In genomic region chr17:40584950-40585349, GRCh38 we compare ENCODE assay signal across 9 cellular contexts. TPM values are rescaled to one million over a fixed set of nuclear protein-coding genes. Genes with fewer than 3 reads are reported as not detected.
DNase-seq lines count a peak whose midpoint lies in the region; ATAC-seq lines count a peak whose summit lies in the region.
"Not testable (repeated sequence)": the region's sequence is repeated elsewhere in the genome, so short reads cannot be mapped to it uniquely, and the experiment has no call there.
"Had no signal": no experiment of that assay in that cellular context is flagged by ENCODE, and none has a peak within 500 bp of the region (broad histone marks: within the 10 kb centered on the region; RNA-seq: fewer than 3 reads in every experiment).

No MANE protein-coding gene starts in this region.

- H3K36me3 ChIP-seq in CD4-positive, CD25-positive, alpha-beta regulatory T cell (ENCODE audit: control insufficient read depth, insufficient read depth, low read length); CD8-positive, alpha-beta memory T cell (ENCODE audit: insufficient read depth, low read length): not testable (repeated sequence)

- ATAC-seq in CD4-positive, CD25-positive, alpha-beta regulatory T cell (ENCODE audit: low read depth in 2 of 2); activated CD4-positive, alpha-beta T cell treated with anti-CD3 and anti-CD28 coated beads for 36 hours; activated naive CD8-positive, alpha-beta T cell treated with anti-CD3 and anti-CD28 coated beads, Interleukin-2, amount 10 ng/mL, durations not matched to agents 7 days and 5 days (ENCODE audit: low read depth); naive B cell (ENCODE audit: low read depth in 2 of 2); stimulated activated memory B cell treated with anti-CD40 and anti-IgM and Interleukin-4, amounts not matched to agents 10 μg/mL and 1 μg/mL and 100 μg/mL, for 72 hours: not testable (repeated sequence)

- not testable (repeated sequence) for DNase-seq in CD4-positive, CD25-positive, alpha-beta regulatory T cell; CD8-positive, alpha-beta memory T cell; activated CD4-positive, alpha-beta T cell treated with anti-CD3 and anti-CD28 coated beads for 36 hours; activated naive CD4-positive, alpha-beta T cell treated with anti-CD3 and anti-CD28 coated beads, Interleukin-2, amount 10 ng/mL, durations not matched to agents 7 days and 5 days; activated naive CD8-positive, alpha-beta T cell treated with anti-CD3 and anti-CD28 coated beads, Interleukin-2, amount 10 ng/mL, durations not matched to agents 7 days and 5 days; naive B cell

- H3K4me3 Mint-ChIP-seq in CD4-positive, CD25-positive, alpha-beta regulatory T cell = peak overlapping the region in 3 of 4 donors; percentile 11 to 29 (median 11)
- H3K4me3 Mint-ChIP-seq in CD8-positive, alpha-beta memory T cell; activated CD4-positive, alpha-beta T cell treated with anti-CD3 and anti-CD28 coated beads for 36 hours; activated naive CD4-positive, alpha-beta T cell treated with anti-CD3 and anti-CD28 coated beads, Interleukin-2, amount 10 ng/mL, durations not matched to agents 7 days and 5 days; activated naive CD8-positive, alpha-beta T cell treated with anti-CD3 and anti-CD28 coated beads, Interleukin-2, amount 10 ng/mL, durations not matched to agents 7 days and 5 days; stimulated activated memory B cell treated with anti-CD40 and anti-IgM and Interleukin-4, amounts not matched to agents 10 μg/mL and 1 μg/mL and 100 μg/mL, for 72 hours: not testable (repeated sequence)
- peak overlapping the region in 4 of 8 donors; percentile 10 to 71 (median 67) for H3K4me3 Mint-ChIP-seq in naive B cell

- H3K27me3 Mint-ChIP-seq in CD4-positive, CD25-positive, alpha-beta regulatory T cell; CD8-positive, alpha-beta memory T cell; activated CD4-positive, alpha-beta T cell treated with anti-CD3 and anti-CD28 coated beads for 36 hours; activated naive CD4-positive, alpha-beta T cell treated with anti-CD3 and anti-CD28 coated beads, Interleukin-2, amount 10 ng/mL, durations not matched to agents 7 days and 5 days; activated naive CD8-positive, alpha-beta T cell treated with anti-CD3 and anti-CD28 coated beads, Interleukin-2, amount 10 ng/mL, durations not matched to agents 7 days and 5 days; naive B cell; stimulated activated memory B cell treated with anti-CD40 and anti-IgM and Interleukin-4, amounts not matched to agents 10 μg/mL and 1 μg/mL and 100 μg/mL, for 72 hours: not testable (repeated sequence)

- POLR2A ChIA-PET in CD8-positive, alpha-beta memory T cell (lab: Charles Lee); activated CD4-positive, alpha-beta T cell treated with anti-CD3 and anti-CD28 coated beads for 36 hours (lab: Charles Lee): not testable (repeated sequence)
- POLR2A ChIA-PET in activated naive CD8-positive, alpha-beta T cell treated with anti-CD3 and anti-CD28 coated beads, Interleukin-2, amount 10 ng/mL, durations not matched to agents 7 days and 5 days (lab: Charles Lee) = interaction anchor here (1.5 to 6.5 kb wide), 2 partner anchors 20 to 21 kb away, joined by 3 to 42 read pairs; partner anchors contain the start of gene CCR7

- intact Hi-C loops in activated CD4-positive, alpha-beta T cell treated with anti-CD3 and anti-CD28 coated beads for 36 hours (cut with DNase I, micrococcal nuclease) = not testable (repeated sequence)

- H3K4me3 ChIP-seq in CD4-positive, CD25-positive, alpha-beta regulatory T cell (ENCODE audit: low read depth, low read length); CD8-positive, alpha-beta memory T cell (ENCODE audit: low read length): not testable (repeated sequence)

- H3K27ac Mint-ChIP-seq in CD4-positive, CD25-positive, alpha-beta regulatory T cell = peak overlapping the region; percentile 33 to 84 (median 47)
- H3K27ac Mint-ChIP-seq in CD8-positive, alpha-beta memory T cell = peak overlapping the region in 6 of 8 donors; percentile 6 to 66 (median 42)
- peak overlapping the region; percentile 6 for H3K27ac Mint-ChIP-seq in activated CD4-positive, alpha-beta T cell treated with anti-CD3 and anti-CD28 coated beads for 36 hours
- H3K27ac Mint-ChIP-seq in activated naive CD4-positive, alpha-beta T cell treated with anti-CD3 and anti-CD28 coated beads, Interleukin-2, amount 10 ng/mL, durations not matched to agents 7 days and 5 days = peak overlapping the region; percentile 12
- H3K27ac Mint-ChIP-seq in activated naive CD8-positive, alpha-beta T cell treated with anti-CD3 and anti-CD28 coated beads, Interleukin-2, amount 10 ng/mL, durations not matched to agents 7 days and 5 days = peak overlapping the region; percentile 26
- peak overlapping the region; percentile 67 to 95 (median 88) for H3K27ac Mint-ChIP-seq in naive B cell
- peak overlapping the region; percentile 86 for H3K27ac Mint-ChIP-seq in stimulated activated memory B cell treated with anti-CD40 and anti-IgM and Interleukin-4, amounts not matched to agents 10 μg/mL and 1 μg/mL and 100 μg/mL, for 72 hours

- H3K9me3 Mint-ChIP-seq in CD4-positive, CD25-positive, alpha-beta regulatory T cell = peaks cover 5 to 21% (median 8%) of the 10 kb centered on the region in 7 donors
- peaks cover 7 to 18% (median 11%) of the 10 kb centered on the region in 5 donors for H3K9me3 Mint-ChIP-seq in CD8-positive, alpha-beta memory T cell
- peaks cover 39% of the 10 kb centered on the region for H3K9me3 Mint-ChIP-seq in activated CD4-positive, alpha-beta T cell treated with anti-CD3 and anti-CD28 coated beads for 36 hours (ENCODE audit: low read depth)
- H3K9me3 Mint-ChIP-seq in activated naive CD4-positive, alpha-beta T cell treated with anti-CD3 and anti-CD28 coated beads, Interleukin-2, amount 10 ng/mL, durations not matched to agents 7 days and 5 days = peaks cover 40% of the 10 kb centered on the region
- H3K9me3 Mint-ChIP-seq in activated naive CD8-positive, alpha-beta T cell treated with anti-CD3 and anti-CD28 coated beads, Interleukin-2, amount 10 ng/mL, durations not matched to agents 7 days and 5 days = peaks cover 18% of the 10 kb centered on the region
- peaks cover 7 to 36% (median 20%) of the 10 kb centered on the region in 7 donors for H3K9me3 Mint-ChIP-seq in naive B cell
- H3K9me3 Mint-ChIP-seq in stimulated activated memory B cell treated with anti-CD40 and anti-IgM and Interleukin-4, amounts not matched to agents 10 μg/mL and 1 μg/mL and 100 μg/mL, for 72 hours = peaks cover 15% of the 10 kb centered on the region

- peaks cover 19% of the 10 kb centered on the region for H3K36me3 Mint-ChIP-seq in CD4-positive, CD25-positive, alpha-beta regulatory T cell
- H3K36me3 Mint-ChIP-seq in CD8-positive, alpha-beta memory T cell = peaks cover 4 to 37% (median 5%) of the 10 kb centered on the region in 3 donors
- H3K36me3 Mint-ChIP-seq in activated CD4-positive, alpha-beta T cell treated with anti-CD3 and anti-CD28 coated beads for 36 hours (ENCODE audit: low read depth) = peaks cover 42% of the 10 kb centered on the region
- H3K36me3 Mint-ChIP-seq in activated naive CD4-positive, alpha-beta T cell treated with anti-CD3 and anti-CD28 coated beads, Interleukin-2, amount 10 ng/mL, durations not matched to agents 7 days and 5 days = peaks cover 43% of the 10 kb centered on the region
- H3K36me3 Mint-ChIP-seq in activated naive CD8-positive, alpha-beta T cell treated with anti-CD3 and anti-CD28 coated beads, Interleukin-2, amount 10 ng/mL, durations not matched to agents 7 days and 5 days = peaks cover 39% of the 10 kb centered on the region
- peaks cover 21 to 36% of the 10 kb centered on the region in 2 donors for H3K36me3 Mint-ChIP-seq in naive B cell
- peaks cover 21% of the 10 kb centered on the region for H3K36me3 Mint-ChIP-seq in stimulated activated memory B cell treated with anti-CD40 and anti-IgM and Interleukin-4, amounts not matched to agents 10 μg/mL and 1 μg/mL and 100 μg/mL, for 72 hours

- H3K4me1 Mint-ChIP-seq in CD4-positive, CD25-positive, alpha-beta regulatory T cell = peaks cover 36 to 94% (median 65%) of the 10 kb centered on the region in 4 donors
- peaks cover 62 to 91% (median 90%) of the 10 kb centered on the region in 3 donors for H3K4me1 Mint-ChIP-seq in CD8-positive, alpha-beta memory T cell
- peaks cover 94% of the 10 kb centered on the region for H3K4me1 Mint-ChIP-seq in activated CD4-positive, alpha-beta T cell treated with anti-CD3 and anti-CD28 coated beads for 36 hours
- peaks cover 94% of the 10 kb centered on the region for H3K4me1 Mint-ChIP-seq in activated naive CD4-positive, alpha-beta T cell treated with anti-CD3 and anti-CD28 coated beads, Interleukin-2, amount 10 ng/mL, durations not matched to agents 7 days and 5 days
- H3K4me1 Mint-ChIP-seq in activated naive CD8-positive, alpha-beta T cell treated with anti-CD3 and anti-CD28 coated beads, Interleukin-2, amount 10 ng/mL, durations not matched to agents 7 days and 5 days = peaks cover 73% of the 10 kb centered on the region
- H3K4me1 Mint-ChIP-seq in naive B cell = peaks cover 73 to 97% (median 95%) of the 10 kb centered on the region in 3 donors
- peaks cover 82% of the 10 kb centered on the region for H3K4me1 Mint-ChIP-seq in stimulated activated memory B cell treated with anti-CD40 and anti-IgM and Interleukin-4, amounts not matched to agents 10 μg/mL and 1 μg/mL and 100 μg/mL, for 72 hours

- not testable (repeated sequence) for H3K9me3 ChIP-seq in CD4-positive, CD25-positive, alpha-beta regulatory T cell (ENCODE audit: control insufficient read depth in 2 of 2, low read length in 2 of 2); CD8-positive, alpha-beta memory T cell (ENCODE audit: low read length)

- peaks cover 43% of the 10 kb centered on the region for H3K4me1 ChIP-seq in CD4-positive, CD25-positive, alpha-beta regulatory T cell (ENCODE audit: control insufficient read depth, insufficient read depth, low read length, poor library complexity, severe bottlenecking)
- H3K4me1 ChIP-seq in CD8-positive, alpha-beta memory T cell (ENCODE audit: insufficient read depth, low read length) = peaks cover 70% of the 10 kb centered on the region

- CTCF ChIA-PET in CD8-positive, alpha-beta memory T cell (lab: Charles Lee) = interaction anchor here (1.0 kb wide), 1 partner anchor 35 kb away, joined by 3 read pairs; no protein-coding TSS in a partner anchor
- CTCF ChIA-PET in activated CD4-positive, alpha-beta T cell treated with anti-CD3 and anti-CD28 coated beads for 36 hours (lab: Charles Lee) = interaction anchor here (1.2 to 1.6 kb wide), 3 partner anchors 15 to 30 kb away, joined by 3 to 5 read pairs (median 5); no protein-coding TSS in a partner anchor
- CTCF ChIA-PET in activated naive CD4-positive, alpha-beta T cell treated with anti-CD3 and anti-CD28 coated beads, Interleukin-2, amount 10 ng/mL, durations not matched to agents 7 days and 5 days (lab: Charles Lee) = not testable (repeated sequence)

- H3K27me3 ChIP-seq in CD4-positive, CD25-positive, alpha-beta regulatory T cell (ENCODE audit: control insufficient read depth, insufficient read depth, low read length); CD8-positive, alpha-beta memory T cell (ENCODE audit: insufficient read depth, low read length, poor library complexity, severe bottlenecking): not testable (repeated sequence)

- not testable (repeated sequence) for H3K27ac ChIP-seq in CD4-positive, CD25-positive, alpha-beta regulatory T cell (ENCODE audit: insufficient read depth, low read length, poor library complexity, severe bottlenecking); CD8-positive, alpha-beta memory T cell (ENCODE audit: low read depth, low read length)

RNA-seq across cellular contexts. Expression of gene CCR7, which starts 19.7 kb away (rescaled TPM):
- total RNA-seq in CD4-positive, CD25-positive, alpha-beta regulatory T cell = 192 TPM
- polyA plus RNA-seq in CD4-positive, CD25-positive, alpha-beta regulatory T cell = 100 to 1,000 TPM; 351 to 828 (median 609) TPM
- total RNA-seq in CD8-positive, alpha-beta memory T cell = 100 to 1,000 TPM; 152 to 154 TPM
- polyA plus RNA-seq in CD8-positive, alpha-beta memory T cell = 286 TPM
- 100 to 1,000 TPM; 325 to 389 TPM for total RNA-seq in activated CD4-positive, alpha-beta T cell treated with anti-CD3 and anti-CD28 coated beads for 36 hours
- total RNA-seq in activated naive CD8-positive, alpha-beta T cell treated with anti-CD3 and anti-CD28 coated beads, Interleukin-2, amount 10 ng/mL, durations not matched to agents 7 days and 5 days = 100 to 1,000 TPM; 231 to 238 TPM
- polyA plus RNA-seq in naive B cell (ENCODE audit: low read depth in 6 of 6) = 100 to 1,000 TPM; 442 to 802 (median 622) TPM
- total RNA-seq: G401, HFFc6 had no signal

Comparison
In these comparisons a context has a peak if more than half of its experiments do, and no peak if none do; other contexts are left out.
1. H3K27ac Mint-ChIP-seq: peak in every context shown above with its lines; median percentile 88 in naive B cell; 86 in stimulated activated memory B cell treated with anti-CD40 and anti-IgM and Interleukin-4, amounts not matched to agents 10 μg/mL and 1 μg/mL and 100 μg/mL, for 72 hours; 47 in CD4-positive, CD25-positive, alpha-beta regulatory T cell; 42 in CD8-positive, alpha-beta memory T cell; 26 in activated naive CD8-positive, alpha-beta T cell treated with anti-CD3 and anti-CD28 coated beads, Interleukin-2, amount 10 ng/mL, durations not matched to agents 7 days and 5 days; 12 in activated naive CD4-positive, alpha-beta T cell treated with anti-CD3 and anti-CD28 coated beads, Interleukin-2, amount 10 ng/mL, durations not matched to agents 7 days and 5 days; 6 in activated CD4-positive, alpha-beta T cell treated with anti-CD3 and anti-CD28 coated beads for 36 hours.